9 cellular contexts compared by ENCODE assay signal in genomic region chr10:25175527-25176420, GRCh38. TPM values are rescaled to one million over a fixed set of nuclear protein-coding genes. Genes with fewer than 3 reads are reported as not detected.
DNase-seq lines count a peak whose midpoint lies in the region; TF ChIP-seq lines count a peak whose summit lies in the region.
"Had no signal": no experiment of that assay in that cellular context is flagged by ENCODE, and none has a peak within 500 bp of the region (broad histone marks: within the 10 kb centered on the region; RNA-seq: fewer than 3 reads in every experiment).

No MANE protein-coding gene starts in this region.

- H3K4me2 ChIP-seq in neural cell (ENCODE audit: low read length): peak overlapping the region; percentile 72

- H2AFZ ChIP-seq in neural cell (ENCODE audit: low read depth, low read length): no peak overlapping the region

- H3K4me3 Mint-ChIP-seq in T-helper 2 cell treated with Interferon-gamma antibody and Interleukin-4, amounts not matched to agents 5 μg/mL and 100 μg/mL, for 36 hours: no peak overlapping the region

- WGBS in ectodermal cell, 2 experiments: 2% methylated on average over 66 of the region's 66 CpGs

- H3F3A ChIP-seq in neural cell (ENCODE audit: insufficient read depth, low read length, poor library complexity, severe bottlenecking): no peaks in the 10 kb centered on the region

- H3K36me3 Mint-ChIP-seq in T-helper 2 cell treated with Interferon-gamma antibody and Interleukin-4, amounts not matched to agents 5 μg/mL and 100 μg/mL, for 36 hours (ENCODE audit: low read depth): no peaks in the 10 kb centered on the region

- no peak overlapping the region for H3K27ac ChIP-seq in ectodermal cell (ENCODE audit: insufficient read depth, low read depth, low read length, poor library complexity, severe bottlenecking)
- H3K27ac ChIP-seq in neural cell (ENCODE audit: low read length): no peak overlapping the region

- no peaks in the 10 kb centered on the region for H3K79me2 ChIP-seq in neural cell (replicated peaks; ENCODE audit: insufficient read depth, low read length)

- peaks cover 40% of the 10 kb centered on the region for H3K27me3 Mint-ChIP-seq in T-helper 2 cell treated with Interferon-gamma antibody and Interleukin-4, amounts not matched to agents 5 μg/mL and 100 μg/mL, for 36 hours (ENCODE audit: low read depth)

- no peaks in the 10 kb centered on the region for H3K9me3 Mint-ChIP-seq in T-helper 2 cell treated with Interferon-gamma antibody and Interleukin-4, amounts not matched to agents 5 μg/mL and 100 μg/mL, for 36 hours

- TF ChIP-seq RAD21 in neural cell (conservative IDR thresholded peaks at IDR 0.05): no peak

- no peak overlapping the region for H3K27ac Mint-ChIP-seq in T-helper 2 cell treated with Interferon-gamma antibody and Interleukin-4, amounts not matched to agents 5 μg/mL and 100 μg/mL, for 36 hours

- H3K4me3 ChIP-seq in ectodermal cell (ENCODE audit: insufficient read depth, low read depth, low read length) (peak overlapping the region; percentile 56), neural cell (ENCODE audit: low read length) (peak overlapping the region; percentile 78)

- H3K9me2 ChIP-seq in neural cell (ENCODE audit: insufficient read depth, low read length): no peaks in the 10 kb centered on the region

- H3K27me3 ChIP-seq in ectodermal cell (ENCODE audit: control insufficient read depth, insufficient read depth, low read length, poor library complexity, severe bottlenecking) (peaks cover 55% of the 10 kb centered on the region), neural cell (ENCODE audit: insufficient read depth, low read depth, low read length) (peaks cover 62% of the 10 kb centered on the region)

- peak; percentile 19 for DNase-seq in DMS79 (lab: John Stamatoyannopoulos, UW)
- peak; percentile 8 for DNase-seq in NCI-H1105 (lab: John Stamatoyannopoulos, UW)
- DNase-seq in mesenteric fat pad (ENCODE audit: low spot score): no peak
- no peak for DNase-seq in NCI-H446 (lab: John Stamatoyannopoulos, UW)
- DNase-seq in T-helper 2 cell treated with Interferon-gamma antibody and Interleukin-4, amounts not matched to agents 5 μg/mL and 100 μg/mL, for 36 hours (ENCODE audit: low spot score): no peak
- DNase-seq in pons (ENCODE audit: low spot score): no peak

- H3K36me3 ChIP-seq in ectodermal cell (ENCODE audit: control insufficient read depth, insufficient read depth, low read length): no peaks in the 10 kb centered on the region
- no peaks in the 10 kb centered on the region for H3K36me3 ChIP-seq in neural cell (ENCODE audit: insufficient read depth, low read length)

- peaks cover 19% of the 10 kb centered on the region for H3K4me1 ChIP-seq in ectodermal cell (ENCODE audit: control insufficient read depth, insufficient read depth, low read length)

- TF ChIP-seq CTCF in neural cell (IDR thresholded peaks at IDR 0.05; ENCODE audit: poor library complexity, severe bottlenecking): peak; percentile 15

- no peaks in the 10 kb centered on the region for H3K4me1 Mint-ChIP-seq in T-helper 2 cell treated with Interferon-gamma antibody and Interleukin-4, amounts not matched to agents 5 μg/mL and 100 μg/mL, for 36 hours (ENCODE audit: low read depth)

- no peak for TF ChIP-seq EP300 in neural cell (conservative IDR thresholded peaks at IDR 0.05; ENCODE audit: poor library complexity, severe bottlenecking)

- H3K9me3 ChIP-seq in ectodermal cell (ENCODE audit: control insufficient read depth, low read length) (no peaks in the 10 kb centered on the region), neural cell (ENCODE audit: low read length) (no peaks in the 10 kb centered on the region)

- peak overlapping the region; percentile 74 for H3K9ac ChIP-seq in neural cell (ENCODE audit: low read length)

- H4K20me1 ChIP-seq in neural cell (ENCODE audit: insufficient read depth): no peaks in the 10 kb centered on the region

TF ChIP-seq in neural cell, 6 proteins besides CTCF, POLR2A, EP300 and RAD21:
- TF ChIP-seq REST (IDR thresholded peaks at IDR 0.05; ENCODE audit: borderline replicate concordance) (no peak), EZH2 (IDR thresholded peaks at IDR 0.05; ENCODE audit: borderline replicate concordance, insufficient read depth, low read length, poor library complexity, severe bottlenecking) (no peak), SMC3 (conservative IDR thresholded peaks at IDR 0.05; ENCODE audit: poor library complexity) (no peak), TAF1 (IDR thresholded peaks at IDR 0.05; ENCODE audit: low read depth) (no peak), POLR2AphosphoS5 (IDR thresholded peaks at IDR 0.05) (no peak), MXI1 (conservative IDR thresholded peaks at IDR 0.05; ENCODE audit: poor library complexity, severe bottlenecking) (no peak)

RNA-seq across cellular contexts. Expression of gene GPR158, which starts 1.0 kb away (rescaled TPM):
- 0.24 TPM for polyA plus RNA-seq in ectodermal cell (2013, experiment 1 of 4)
- polyA plus RNA-seq in ectodermal cell (2013, experiment 2 of 4): 0.32 TPM
- 0.16 TPM for polyA plus RNA-seq in ectodermal cell (2013, experiment 3 of 4)
- polyA plus RNA-seq in ectodermal cell (2013, experiment 4 of 4): 0.12 TPM
- polyA plus RNA-seq in neural cell: 1.7 and 2.1 TPM in 2 replicates
- 7.5 and 8.3 TPM in 2 replicates for polyA minus RNA-seq in neural cell
- total RNA-seq in mesenteric fat pad: 0.58 TPM
- total RNA-seq: kidney epithelial cell had no signal

Comparison
In these comparisons a context has a peak if more than half of its experiments do, and no peak if none do; other contexts are left out.
1. DNase-seq: peak in DMS79 (single experiment) and NCI-H1105 (single experiment); none in mesenteric fat pad (single experiment), NCI-H446 (0 of 2), T-helper 2 cell treated with Interferon-gamma antibody and Interleukin-4, amounts not matched to agents 5 μg/mL and 100 μg/mL, for 36 hours (single experiment) and pons (single experiment).